Comparison of ENCODE assay signal across 20 cellular contexts in genomic region chr6:137749595-137750215, GRCh38.
DNase-seq lines count a peak whose midpoint lies in the region; ATAC-seq, FAIRE-seq and TF ChIP-seq lines count a peak whose summit lies in the region.
"Had no signal": no experiment of that assay in that cellular context is flagged by ENCODE, and none has a peak within 500 bp of the region (broad histone marks: within the 10 kb centered on the region; RNA-seq: fewer than 3 reads in every experiment).

No MANE protein-coding gene starts in this region.

- H3K36me3 ChIP-seq in ACC112 (ENCODE audit: insufficient read depth, low read length) = no peaks in the 10 kb centered on the region
- H3K36me3 ChIP-seq in neural progenitor cell = no peaks in the 10 kb centered on the region
- no peaks in the 10 kb centered on the region for H3K36me3 ChIP-seq in BE2C
- H3K36me3 ChIP-seq: MG63 had no signal

- no peaks in the 10 kb centered on the region for H3K9me3 Mint-ChIP-seq in neural progenitor cell
- H3K9me3 Mint-ChIP-seq in HFFc6 = no peaks in the 10 kb centered on the region
- H3K9me3 Mint-ChIP-seq: stimulated activated naive CD8-positive, alpha-beta T cell treated with anti-CD3 and anti-CD28 coated beads, Interleukin-15, amount 100 ng/mL, for 72 hours had no signal

- H3K4me3 Mint-ChIP-seq in neural progenitor cell = peak overlapping the region; percentile 9
- H3K4me3 Mint-ChIP-seq in HFFc6 = no peak overlapping the region; the same call in 1 of the 2 replicates
- H3K4me3 Mint-ChIP-seq: stimulated activated naive CD8-positive, alpha-beta T cell treated with anti-CD3 and anti-CD28 coated beads, Interleukin-15, amount 100 ng/mL, for 72 hours had no signal

- no peak overlapping the region for H3K27ac ChIP-seq in ACC112 (ENCODE audit: low read depth, low read length)
- no peak overlapping the region for H3K27ac ChIP-seq in neural progenitor cell
- H3K27ac ChIP-seq: dorsolateral prefrontal cortex had no signal

- H3K4me3 ChIP-seq in ACC112 (ENCODE audit: low read depth, low read length) = no peak overlapping the region
- H3K4me3 ChIP-seq in neural progenitor cell = no peak overlapping the region
- no peak overlapping the region for H3K4me3 ChIP-seq in BE2C (ENCODE audit: low read depth, low read length)
- H3K4me3 ChIP-seq: dorsolateral prefrontal cortex, MG63 had no signal

- H3K4me1 Mint-ChIP-seq in neural progenitor cell (peaks cover 17% of the 10 kb centered on the region), HFFc6 (ENCODE audit: low read depth) (peaks cover 9% of the 10 kb centered on the region; the same call in 1 of the 2 replicates)

- TF ChIP-seq CTCF in neural progenitor cell (IDR thresholded peaks at IDR 0.05) (no peak), HFFc6 (IDR thresholded peaks at IDR 0.05) (no peak), BE2C (IDR thresholded peaks at IDR 0.05; ENCODE audit: low read depth, low read length) (no peak)

- H3F3A ChIP-seq in neural progenitor cell (ENCODE audit: low read depth) = no peaks in the 10 kb centered on the region

- H3K9ac ChIP-seq in neural progenitor cell = no peak overlapping the region
- H3K9ac ChIP-seq: SK-N-SH had no signal

- H3K4me1 ChIP-seq in ACC112 (ENCODE audit: control insufficient read depth, insufficient read depth, low read length, unreplicated experiment) (peaks cover 5% of the 10 kb centered on the region), neural progenitor cell (peaks cover 16% of the 10 kb centered on the region), BE2C (no peaks in the 10 kb centered on the region)

- H3K79me2 ChIP-seq in ACC112 (ENCODE audit: control insufficient read depth, insufficient read depth, low read length, unreplicated experiment) (no peaks in the 10 kb centered on the region), neural progenitor cell (ENCODE audit: low read depth) (no peaks in the 10 kb centered on the region)

- H3K4me2 ChIP-seq in neural progenitor cell = peak overlapping the region; percentile 57
- H3K4me2 ChIP-seq: SK-N-SH had no signal

- no peaks in the 10 kb centered on the region for H3K36me3 Mint-ChIP-seq in neural progenitor cell
- no peaks in the 10 kb centered on the region for H3K36me3 Mint-ChIP-seq in HFFc6 (ENCODE audit: low read depth)

- no peak for ATAC-seq in HG03342 (IDR thresholded peaks at IDR 0.05; ENCODE audit: unreplicated experiment)
- ATAC-seq: left lobe of liver; stimulated activated naive CD8-positive, alpha-beta T cell treated with anti-CD3 and anti-CD28 coated beads, Interleukin-15, amount 100 ng/mL, for 72 hours had no signal

- no peaks in the 10 kb centered on the region for H4K20me1 ChIP-seq in neural progenitor cell (ENCODE audit: low read depth)

- FAIRE-seq in GM19239 (lab: Jason Lieb, UNC) = peak; percentile 70
- FAIRE-seq: urothelium cell line had no signal

- H3K27me3 Mint-ChIP-seq in neural progenitor cell (ENCODE audit: insufficient read depth, low read depth) (no peaks in the 10 kb centered on the region), HFFc6 (ENCODE audit: insufficient read depth) (no peaks in the 10 kb centered on the region; the same call in none of the 2 replicates)
- H3K27me3 Mint-ChIP-seq: stimulated activated naive CD8-positive, alpha-beta T cell treated with anti-CD3 and anti-CD28 coated beads, Interleukin-15, amount 100 ng/mL, for 72 hours had no signal

- H2AFZ ChIP-seq in ACC112 (ENCODE audit: low read length, unreplicated experiment) (peak overlapping the region; percentile 93), neural progenitor cell (replicated peaks) (peak overlapping the region; percentile 77)

- DNase-seq in GM19239 (ENCODE audit: insufficient read length, low spot score) (no peak), dermis blood vessel endothelial cell (peak; percentile 45), neural progenitor cell (ENCODE audit: low spot score) (peak; percentile 60), HFFc6 (no peak), BE2C (no peak), Ammon's horn (ENCODE audit: low spot score) (no peak)
- DNase-seq: activated CD4-positive, alpha-beta T cell treated with anti-CD3 and anti-CD28 coated beads for 4 hours; activated naive CD4-positive, alpha-beta T cell treated with Interleukin-2 at 50 U/mL for 16 hours; dorsolateral prefrontal cortex; MG63; NCI-H2029; NCI-H524 treated with DMSO at 0.1 percent for 48 hours; SK-N-SH; stimulated activated naive CD8-positive, alpha-beta T cell treated with anti-CD3 and anti-CD28 coated beads, Interleukin-15, amount 100 ng/mL, for 72 hours; T1000 had no signal

- H3K27ac Mint-ChIP-seq in neural progenitor cell (peak overlapping the region; percentile 55), HFFc6 (no peak overlapping the region)
- H3K27ac Mint-ChIP-seq: progenitor cell of endocrine pancreas; stimulated activated naive CD8-positive, alpha-beta T cell treated with anti-CD3 and anti-CD28 coated beads, Interleukin-15, amount 100 ng/mL, for 72 hours had no signal

- H3K9me3 ChIP-seq in neural progenitor cell (ENCODE audit: low read depth) (no peaks in the 10 kb centered on the region), BE2C (no peaks in the 10 kb centered on the region)
- H3K9me3 ChIP-seq: MG63, SK-N-SH had no signal

- H3K27me3 ChIP-seq in ACC112 (ENCODE audit: insufficient read depth, low read length) (no peaks in the 10 kb centered on the region), neural progenitor cell (no peaks in the 10 kb centered on the region), BE2C (no peaks in the 10 kb centered on the region)
- H3K27me3 ChIP-seq: MG63 had no signal

Comparison
In these comparisons a context has a peak if more than half of its experiments do, and no peak if none do; other contexts are left out.
1. DNase-seq: peak in dermis blood vessel endothelial cell (single experiment) and neural progenitor cell (single experiment); none in GM19239 (single experiment), HFFc6 (single experiment), BE2C (single experiment) and Ammon's horn (single experiment).